Comparison of ENCODE assay signal across 8 cellular contexts in the genomic region with DNA sequence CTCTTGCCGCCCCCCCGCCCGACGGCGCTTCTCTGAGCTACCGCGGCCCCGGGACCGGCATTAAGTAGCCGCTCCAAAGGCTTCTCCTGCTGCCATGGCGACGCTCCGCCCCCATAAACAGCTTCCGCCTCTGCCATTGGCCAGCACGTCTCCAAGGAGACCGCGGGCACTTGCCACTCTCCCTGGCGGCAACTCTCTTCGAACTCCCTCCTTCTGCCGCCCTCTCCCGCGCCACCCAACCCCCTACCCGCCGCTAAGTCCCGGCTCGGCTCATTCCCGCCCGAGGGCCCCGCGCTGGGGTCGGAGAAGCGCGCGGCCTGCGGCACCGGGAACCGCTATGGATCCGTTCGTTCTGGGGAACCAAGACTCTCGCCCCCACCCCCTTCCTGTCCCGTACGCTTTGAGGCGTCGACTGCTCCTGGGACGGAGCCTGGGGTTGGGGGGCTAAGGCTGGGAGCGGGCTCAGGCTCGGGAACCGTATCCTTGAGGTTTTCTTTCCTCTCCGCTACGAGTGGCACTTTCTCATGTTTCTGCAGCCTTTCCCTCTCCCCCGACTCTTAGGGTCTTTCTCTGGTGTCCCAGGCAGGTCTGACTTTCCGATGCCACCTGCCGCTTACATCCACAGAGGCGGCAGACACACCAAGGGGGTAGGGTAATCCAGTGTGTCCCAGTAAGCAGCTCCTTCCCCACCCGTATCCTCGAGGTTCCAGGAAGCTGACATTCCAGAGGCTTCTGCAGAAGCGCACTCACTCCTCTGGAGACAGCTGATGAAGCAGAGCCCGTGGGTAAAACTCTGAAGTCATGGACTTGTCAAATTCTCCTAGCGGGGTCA. TPM values are rescaled to one million over a fixed set of nuclear protein-coding genes. Genes with fewer than 3 reads are reported as not detected.
DNase-seq lines count a peak whose midpoint lies in the region; ATAC-seq and TF ChIP-seq lines count a peak whose summit lies in the region.

A gene with protein sequence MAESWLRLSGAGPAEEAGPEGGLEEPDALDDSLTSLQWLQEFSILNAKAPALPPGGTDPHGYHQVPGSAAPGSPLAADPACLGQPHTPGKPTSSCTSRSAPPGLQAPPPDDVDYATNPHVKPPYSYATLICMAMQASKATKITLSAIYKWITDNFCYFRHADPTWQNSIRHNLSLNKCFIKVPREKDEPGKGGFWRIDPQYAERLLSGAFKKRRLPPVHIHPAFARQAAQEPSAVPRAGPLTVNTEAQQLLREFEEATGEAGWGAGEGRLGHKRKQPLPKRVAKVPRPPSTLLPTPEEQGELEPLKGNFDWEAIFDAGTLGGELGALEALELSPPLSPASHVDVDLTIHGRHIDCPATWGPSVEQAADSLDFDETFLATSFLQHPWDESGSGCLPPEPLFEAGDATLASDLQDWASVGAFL (minus strand): TSS at position 34 of the 832 bp plus-strand sequence. CDS start 850 bp downstream, outside the sequence.

- H3K9me3 Mint-ChIP-seq in activated CD8-positive, alpha-beta T cell treated with anti-CD3 and anti-CD28 coated beads for 36 hours, result no peaks in the 10 kb centered on the region

- BruUV-seq in A673 (replicated peaks; lab: Mats Ljungman, UMichigan), result no TSS peak

- peak within 1 kb of the TSS; percentile 38 for H3K4me3 ChIP-seq in A673 (ENCODE audit: low read depth, low read length, poor library complexity, severe bottlenecking)

- H3K27me3 Mint-ChIP-seq in activated CD8-positive, alpha-beta T cell treated with anti-CD3 and anti-CD28 coated beads for 36 hours, result peaks cover 1% of the 10 kb centered on the region

- no peaks in the 10 kb centered on the region for H3K9me3 ChIP-seq in A673 (ENCODE audit: low read depth, low read length, poor library complexity, severe bottlenecking)

- H3K4me3 Mint-ChIP-seq in activated CD8-positive, alpha-beta T cell treated with anti-CD3 and anti-CD28 coated beads for 36 hours, result peak within 1 kb of the TSS; percentile 72

- intact Hi-C loops in A673 (cut with micrococcal nuclease; ENCODE audit: unreplicated experiment), result no loop called here
- intact Hi-C loops in activated CD8-positive, alpha-beta T cell treated with anti-CD3 and anti-CD28 coated beads for 36 hours (cut with micrococcal nuclease), result loop anchor here (5.0 kb wide), 1 partner anchor 126 kb away; a partner anchor contains a TSS

- H3K27me3 ChIP-seq in A673 (replicated peaks; ENCODE audit: insufficient read depth, low read depth, low read length, poor library complexity), result no peaks in the 10 kb centered on the region

- peaks cover 57% of the 10 kb centered on the region for H3K4me1 Mint-ChIP-seq in activated CD8-positive, alpha-beta T cell treated with anti-CD3 and anti-CD28 coated beads for 36 hours (ENCODE audit: low read depth)

- POLR2A ChIA-PET in A673 (lab: Charles Lee; ENCODE audit: low non-redundant PET), result no interaction called here
- POLR2A ChIA-PET in activated CD8-positive, alpha-beta T cell treated with anti-CD3 and anti-CD28 coated beads for 36 hours (lab: Charles Lee), result interaction anchor here (0.6 to 7.3 kb wide), 12 partner anchors 11 to 138 kb away, joined by 3 to 56 read pairs (median 4); a partner anchor contains a TSS

- CTCF ChIA-PET in A673 (lab: Charles Lee), result no interaction called here
- CTCF ChIA-PET in activated CD8-positive, alpha-beta T cell treated with anti-CD3 and anti-CD28 coated beads for 36 hours (lab: Charles Lee), result interaction anchor here (0.9 to 7.9 kb wide), 13 partner anchors 8 to 158 kb away, joined by 3 to 80 read pairs (median 5); no protein-coding TSS in a partner anchor

- DNase-seq in A673 (ENCODE audit: low spot score) (peak; percentile 96), HPDE6-E6E7 (ENCODE audit: extremely low spot score) (peak; percentile 97), NCI-H82 (lab: John Stamatoyannopoulos, UW) (peak; percentile 98), lung microvascular endothelial cell (ENCODE audit: low read depth in 2 of 2) (peak; percentile 86 to 88)
- DNase-seq in activated CD8-positive, alpha-beta T cell treated with anti-CD3 and anti-CD28 coated beads for 36 hours, result peak; percentile 92
- peak; percentile 86 for DNase-seq in effector CD4-positive, alpha-beta T cell
- DNase-seq in stimulated activated CD4-positive, alpha-beta T cell treated with anti-CD3 and anti-CD28 coated beads, Interleukin-4, amount 100 ng/mL, for 48 hours (ENCODE audit: low read depth in 2 of 2), result peak; percentile 82 to 88

- no peaks in the 10 kb centered on the region for H3K36me3 ChIP-seq in A673 (ENCODE audit: insufficient read depth, low read length, poor library complexity, severe bottlenecking)

- peaks cover 55% of the 10 kb centered on the region for H3K4me1 ChIP-seq in A673 (ENCODE audit: insufficient read depth, low read length, poor library complexity, severe bottlenecking)

- peak; percentile 70 for ATAC-seq in GM18907 (IDR thresholded peaks at IDR 0.05; ENCODE audit: unreplicated experiment)
- peak; percentile 67 for ATAC-seq in activated CD8-positive, alpha-beta T cell treated with anti-CD3 and anti-CD28 coated beads for 36 hours

- TF ChIP-seq CTCF in A673 (conservative IDR thresholded peaks at IDR 0.05; ENCODE audit: low read depth, low read length), result no peak
- TF ChIP-seq CTCF in activated CD8-positive, alpha-beta T cell treated with anti-CD3 and anti-CD28 coated beads for 36 hours (IDR thresholded peaks at IDR 0.05), result no peak

- H3K27ac Mint-ChIP-seq in activated CD8-positive, alpha-beta T cell treated with anti-CD3 and anti-CD28 coated beads for 36 hours, result peak within 1 kb of the TSS; percentile 46

- peaks cover 7% of the 10 kb centered on the region for H3K36me3 Mint-ChIP-seq in activated CD8-positive, alpha-beta T cell treated with anti-CD3 and anti-CD28 coated beads for 36 hours (ENCODE audit: low read depth)

- H3K27ac ChIP-seq in A673 (ENCODE audit: low read depth, low read length, poor library complexity, severe bottlenecking), result peak within 1 kb of the TSS; percentile 69

RNA-seq across cellular contexts. Expression of the gene that starts here (rescaled TPM):
- total RNA-seq in A673 (2021) (0.17 and 0.20 TPM in 2 replicates), lung microvascular endothelial cell (not detected in 2 replicates)
- total RNA-seq in activated CD8-positive, alpha-beta T cell treated with anti-CD3 and anti-CD28 coated beads for 36 hours, result 10 to 100 TPM; 11.1 to 11.6 TPM

Comparison
In these comparisons a context has a peak if more than half of its experiments do, and no peak if none do; other contexts are left out.
1. Peak in every context shown above with its lines: DNase-seq, ATAC-seq, H3K4me3 ChIP-seq and H3K27ac ChIP-seq.
2. RNA of the gene that starts here (total RNA-seq): 11.1 to 11.6 TPM in activated CD8-positive, alpha-beta T cell treated with anti-CD3 and anti-CD28 coated beads for 36 hours; 0.17 to 0.20 TPM in A673 and not detected in lung microvascular endothelial cell; every median in the first group is over 10 times any median in the second.
3. Peak in DNase-seq, H3K4me3 ChIP-seq and H3K27ac ChIP-seq in A673; RNA of the gene not detected or under 1 TPM.
4. Peak in DNase-seq in lung microvascular endothelial cell; RNA of the gene not detected or under 1 TPM.